ENCODE assay signal across 19 cellular contexts in genomic region chr10:6771361-6771760, GRCh38.
DNase-seq lines count a peak whose midpoint lies in the region; ATAC-seq and TF ChIP-seq lines count a peak whose summit lies in the region.
"Had no signal": no experiment of that assay in that cellular context is flagged by ENCODE, and none has a peak within 500 bp of the region (broad histone marks: within the 10 kb centered on the region; RNA-seq: fewer than 3 reads in every experiment).

No MANE protein-coding gene starts in this region.

- H2AK5ac ChIP-seq in IMR-90 (ENCODE audit: low read depth, low read length): peak overlapping the region; percentile 91; the same call in 1 of the 2 replicates

- H2AK9ac ChIP-seq in IMR-90 (replicated peaks; ENCODE audit: low read depth, low read length, poor library complexity): no peak overlapping the region

- H3K9me1 ChIP-seq in IMR-90 (ENCODE audit: insufficient read depth, low read length): peaks cover 3% of the 10 kb centered on the region; the same call in 1 of the 2 replicates

- H3K36me3 Mint-ChIP-seq in CD14-positive monocyte: no peaks in the 10 kb centered on the region
- H3K36me3 Mint-ChIP-seq: CD4-positive, CD25-positive, alpha-beta regulatory T cell; CD8-positive, alpha-beta T cell had no signal

- no peak overlapping the region for H3K4me3 Mint-ChIP-seq in CD14-positive monocyte
- H3K4me3 Mint-ChIP-seq: CD4-positive, CD25-positive, alpha-beta regulatory T cell; CD8-positive, alpha-beta T cell had no signal

- H3K27ac ChIP-seq in ACC112 (ENCODE audit: low read depth, low read length) (peak overlapping the region; percentile 48), IMR-90 (ENCODE audit: insufficient read depth, low read length) (peak overlapping the region; percentile 52; the same call in 1 of the 2 replicates), hepatocyte (peak overlapping the region; percentile 9)
- H3K27ac ChIP-seq: 22Rv1 had no signal

- H2BK120ac ChIP-seq in IMR-90 (ENCODE audit: low read depth, low read length): peak overlapping the region; percentile 42

- H2BK5ac ChIP-seq in IMR-90 (ENCODE audit: low read depth, low read length, poor library complexity, severe bottlenecking): peak overlapping the region; percentile 80

- H3K4me3 ChIP-seq in ACC112 (ENCODE audit: low read depth, low read length) (no peak overlapping the region), IMR-90 (ENCODE audit: insufficient read depth, low read depth, low read length) (no peak overlapping the region), hepatocyte (no peak overlapping the region)
- H3K4me3 ChIP-seq: GM12878 had no signal

- H3K4ac ChIP-seq in IMR-90 (ENCODE audit: low read depth, low read length): peak overlapping the region; percentile 34

- H3K23ac ChIP-seq in IMR-90 (ENCODE audit: low read depth, low read length): 0 out of 2 replicates have a peak overlapping the region, but pooled peaks have one; percentile 1

- H3K27me3 ChIP-seq in ACC112 (ENCODE audit: insufficient read depth, low read length) (no peaks in the 10 kb centered on the region), IMR-90 (ENCODE audit: control insufficient read depth, insufficient read depth, low read length) (no peaks in the 10 kb centered on the region), hepatocyte (no peaks in the 10 kb centered on the region)

- H4K20me1 ChIP-seq in IMR-90 (ENCODE audit: insufficient read depth, low read length): no peaks in the 10 kb centered on the region
- no peaks in the 10 kb centered on the region for H4K20me1 ChIP-seq in hepatocyte (ENCODE audit: insufficient read depth, poor library complexity, severe bottlenecking)

- H3K27me3 Mint-ChIP-seq in CD14-positive monocyte (ENCODE audit: low read depth in 3 of 3): peaks cover 0 to 16% (median 6%) of the 10 kb centered on the region in 3 donors

- peak; percentile 45 for ATAC-seq in IMR-90 (ENCODE audit: low read depth)
- ATAC-seq: CD8-positive, alpha-beta T cell; GM12878 had no signal

- no peaks in the 10 kb centered on the region for H3K9me2 ChIP-seq in hepatocyte (replicated peaks; ENCODE audit: insufficient read depth)

- in situ Hi-C loops in IMR-90 (cut with MboI; ENCODE audit: low sequenced_read_pairs): loop anchor here (25.0 kb wide), 1 partner anchor 634 kb away; no protein-coding TSS in a partner anchor

- no peak for TF ChIP-seq POLR2A in IMR-90 (IDR thresholded peaks at IDR 0.05; ENCODE audit: low read depth, low read length)

- no peak overlapping the region for H3K27ac Mint-ChIP-seq in CD14-positive monocyte
- H3K27ac Mint-ChIP-seq: CD4-positive, CD25-positive, alpha-beta regulatory T cell; CD8-positive, alpha-beta T cell had no signal

- peaks cover 4% of the 10 kb centered on the region; the same call in 1 of the 2 replicates for H3K9me3 ChIP-seq in IMR-90 (ENCODE audit: control insufficient read depth, insufficient read depth, low read length)
- H3K9me3 ChIP-seq in hepatocyte (ENCODE audit: low read depth): no peaks in the 10 kb centered on the region
- H3K9me3 ChIP-seq: Caco-2 had no signal

- H3K56ac ChIP-seq in IMR-90 (ENCODE audit: extremely low read depth, insufficient read depth, low read length): no peak overlapping the region

- H2BK15ac ChIP-seq in IMR-90 (ENCODE audit: low read depth, low read length): 0 out of 3 replicates have a peak overlapping the region, but pooled peaks have one; percentile 6

- no TSS peak for BruUV-seq in IMR-90 (replicated peaks; lab: Mats Ljungman, UMichigan)

- H3K14ac ChIP-seq in IMR-90 (replicated peaks; ENCODE audit: low read depth, low read length): peak overlapping the region; percentile 29

- no peak overlapping the region for H3K9ac ChIP-seq in IMR-90 (ENCODE audit: low read depth, low read length)

- DNase-seq in IMR-90 (peak; percentile 21), fibroblast of gingiva (ENCODE audit: low read depth) (peak; percentile 61), hepatocyte (ENCODE audit: low spot score) (no peak), CD14-positive monocyte (ENCODE audit: low spot score) (no peak), GDM1 (lab: John Stamatoyannopoulos, UW) (no peak)
- no peak for DNase-seq in activated CD8-positive, alpha-beta memory T cell treated with anti-CD3 and anti-CD28 coated beads for 24 hours
- no peak for DNase-seq in activated effector memory CD4-positive, alpha-beta T cell treated with Interleukin-2 at 50 U/mL for 16 hours
- DNase-seq: ACHN; C1 segment of cervical spinal cord; Caco-2; CD4-positive, CD25-positive, alpha-beta regulatory T cell; CD8-positive, alpha-beta T cell; DMS153; DND-41; H7; HCEC 1CT had no signal

- TF ChIP-seq RAD21 in IMR-90 (IDR thresholded peaks at IDR 0.05; ENCODE audit: low read length): no peak

- dilution Hi-C loops in IMR-90 (cut with HindIII; ENCODE audit: low sequenced_read_pairs, unreplicated experiment): no loop called here

- no peaks in the 10 kb centered on the region for H3K36me3 ChIP-seq in ACC112 (ENCODE audit: insufficient read depth, low read length)
- H3K36me3 ChIP-seq in IMR-90 (ENCODE audit: control insufficient read depth, insufficient read depth, low read length): no peaks in the 10 kb centered on the region
- no peaks in the 10 kb centered on the region for H3K36me3 ChIP-seq in hepatocyte (replicated peaks; ENCODE audit: insufficient read depth, low read depth)

- H2AFZ ChIP-seq in ACC112 (ENCODE audit: low read length, unreplicated experiment): no peak overlapping the region
- H2AFZ ChIP-seq in IMR-90 (replicated peaks; ENCODE audit: low read length, poor library complexity): no peak overlapping the region
- no peak overlapping the region for H2AFZ ChIP-seq in hepatocyte

- intact Hi-C loops in IMR-90 (cut with micrococcal nuclease): loop anchor here (2.0 kb wide), 1 partner anchor 51 kb away; no protein-coding TSS in a partner anchor
- intact Hi-C loops in CD14-positive monocyte (cut with micrococcal nuclease): no loop called here

- POLR2A ChIA-PET in IMR-90 (lab: Charles Lee; ENCODE audit: unreplicated experiment): no interaction called here

- H3K4me2 ChIP-seq in IMR-90 (ENCODE audit: low read depth, low read length) (0 out of 2 replicates have a peak overlapping the region, but pooled peaks have one; percentile 29), hepatocyte (no peak overlapping the region)

- H2BK20ac ChIP-seq in IMR-90 (ENCODE audit: low read depth, low read length): peak overlapping the region; percentile 50

- H4K8ac ChIP-seq in IMR-90 (ENCODE audit: low read depth in 2 of 2, low read length in 2 of 2): peak overlapping the region in 1 of 2 experiments; percentile 63; a peak in 3 of 4 replicates

- H4K5ac ChIP-seq in IMR-90 (ENCODE audit: low read depth, low read length): peak overlapping the region; percentile 41; the same call in 1 of the 2 replicates

- peak overlapping the region; percentile 27; the same call in 1 of the 2 replicates for H3K18ac ChIP-seq in IMR-90 (ENCODE audit: low read depth, low read length)

- CTCF ChIA-PET in IMR-90 (lab: Yijun Ruan, JAX): interaction anchor here (0.6 kb wide), 1 partner anchor 116 kb away, joined by 5 read pairs; no protein-coding TSS in a partner anchor

- TF ChIP-seq CTCF in IMR-90 (conservative IDR thresholded peaks at IDR 0.05; ENCODE audit: low read depth, low read length) (no peak), hepatocyte (IDR thresholded peaks at IDR 0.05; ENCODE audit: poor library complexity) (no peak), CD14-positive monocyte (IDR thresholded peaks at IDR 0.05) (no peak)

- peaks cover 11% of the 10 kb centered on the region for H3K4me1 Mint-ChIP-seq in CD14-positive monocyte

- peak overlapping the region; percentile 16 for H4K91ac ChIP-seq in IMR-90 (ENCODE audit: insufficient read depth, low read depth, low read length)

- no CpG with 5 or more reads among the region's 4 CpGs for WGBS in IMR-90 (ENCODE audit: extremely low coverage in 2 of 2, insufficient read length in 1 of 2), 2 experiments
- 60% methylated on average over 4 of the region's 4 CpGs for WGBS in hepatocyte (ENCODE audit: low lambda C conversion rate, missing lambda C conversion rate)

- peaks cover 5 to 38% (median 32%) of the 10 kb centered on the region in 7 donors for H3K9me3 Mint-ChIP-seq in CD14-positive monocyte
- H3K9me3 Mint-ChIP-seq: CD8-positive, alpha-beta T cell had no signal

- H3K79me1 ChIP-seq in IMR-90 (ENCODE audit: low read depth in 1 of 2, low read length in 2 of 2): no peaks in the 10 kb centered on the region

- H3K4me1 ChIP-seq in ACC112 (ENCODE audit: control insufficient read depth, insufficient read depth, low read length, unreplicated experiment) (peaks cover 8% of the 10 kb centered on the region), IMR-90 (ENCODE audit: control insufficient read depth, insufficient read depth, low read length) (peaks cover 8% of the 10 kb centered on the region), hepatocyte (ENCODE audit: insufficient read depth) (peaks cover 6% of the 10 kb centered on the region)
- H3K4me1 ChIP-seq: Caco-2 had no signal

- H3K79me2 ChIP-seq in ACC112 (ENCODE audit: control insufficient read depth, insufficient read depth, low read length, unreplicated experiment): no peaks in the 10 kb centered on the region
- no peaks in the 10 kb centered on the region for H3K79me2 ChIP-seq in hepatocyte

TF ChIP-seq in IMR-90, 13 proteins besides CTCF, POLR2A, EP300 and RAD21:
- no peak for TF ChIP-seq FOS (IDR thresholded peaks at IDR 0.05; ENCODE audit: low read depth, low read length)
- no peak for TF ChIP-seq MAZ (IDR thresholded peaks at IDR 0.05; ENCODE audit: borderline replicate concordance, low read depth, low read length)
- TF ChIP-seq, protein P1, sequence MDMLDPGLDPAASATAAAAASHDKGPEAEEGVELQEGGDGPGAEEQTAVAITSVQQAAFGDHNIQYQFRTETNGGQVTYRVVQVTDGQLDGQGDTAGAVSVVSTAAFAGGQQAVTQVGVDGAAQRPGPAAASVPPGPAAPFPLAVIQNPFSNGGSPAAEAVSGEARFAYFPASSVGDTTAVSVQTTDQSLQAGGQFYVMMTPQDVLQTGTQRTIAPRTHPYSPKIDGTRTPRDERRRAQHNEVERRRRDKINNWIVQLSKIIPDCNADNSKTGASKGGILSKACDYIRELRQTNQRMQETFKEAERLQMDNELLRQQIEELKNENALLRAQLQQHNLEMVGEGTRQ (IDR thresholded peaks at IDR 0.05; ENCODE audit: low read depth, low read length): no peak
- no peak for TF ChIP-seq MAFK (IDR thresholded peaks at IDR 0.05; ENCODE audit: low read depth, low read length)

Comparison
In these comparisons a context has a peak if more than half of its experiments do, and no peak if none do; other contexts are left out.
1. DNase-seq: peak in IMR-90 (single experiment) and fibroblast of gingiva (single experiment); none in hepatocyte (single experiment), activated CD8-positive, alpha-beta memory T cell treated with anti-CD3 and anti-CD28 coated beads for 24 hours (single experiment), activated effector memory CD4-positive, alpha-beta T cell treated with Interleukin-2 at 50 U/mL for 16 hours (single experiment), CD14-positive monocyte (single experiment) and GDM1 (single experiment).
2. Peak in every context shown above with its lines, with median percentiles within 50 percentile points of each other: H3K27ac ChIP-seq.